In genomic region chr20:53818457-53819177, GRCh38 we compare ENCODE assay signal across 25 cellular contexts.
DNase-seq lines count a peak whose midpoint lies in the region; ATAC-seq lines count a peak whose summit lies in the region.
"Had no signal": no experiment of that assay in that cellular context is flagged by ENCODE, and none has a peak within 500 bp of the region (broad histone marks: within the 10 kb centered on the region; RNA-seq: fewer than 3 reads in every experiment).

No MANE protein-coding gene starts in this region.

- no peaks in the 10 kb centered on the region for H3K9me3 ChIP-seq in SJCRH30 (replicated peaks)

- CTCF ChIA-PET in T-cell (lab: Charles Lee) = interaction anchor here in 1 of 2 donors (0.6 kb wide), 1 partner anchor 11 kb away, joined by 5 read pairs; no protein-coding TSS in a partner anchor

- no peaks in the 10 kb centered on the region for H3K36me3 ChIP-seq in SJCRH30
- H3K36me3 ChIP-seq: BLaER1 treated with 17β-estradiol and CSF1 and Interleukin-3, amounts not matched to agents 10 nM and 100 nM had no signal

- DNase-seq in stimulated activated naive CD8-positive, alpha-beta T cell treated with anti-CD3 and anti-CD28 coated beads, Interleukin-15, Interleukin-2, amounts not matched to agents 100 U/mL and 50 U/mL, for 24 hours = no peak
- DNase-seq in T-cell = no peak
- DNase-seq in central memory CD8-positive, alpha-beta T cell (ENCODE audit: low spot score in 2 of 2) = no peak
- no peak for DNase-seq in SJCRH30
- DNase-seq: AML-193; CD4-positive, alpha-beta T cell; IMR-90; MM.1S; NCI-H1417; NCI-H1694; NCI-H2029 treated with DMSO at 0.1 percent for 48 hours; NCI-H446 treated with DMSO at 0.1 percent for 48 hours; NCI-H526; NCI-H82; NK-92 treated with Interleukin-12 subunit alpha and Interleukin-12 subunit beta, amount 100 ng/mL, for 24 hours; PC-9; Right ventricle myocardium superior; RPMI8226 had no signal

- H3K4me3 ChIP-seq in SJCRH30 = no peak overlapping the region
- H3K4me3 ChIP-seq: A549; BLaER1 treated with 17β-estradiol and CSF1 and Interleukin-3, amounts not matched to agents 10 nM and 100 nM; PC-9 had no signal

- H3K27ac Mint-ChIP-seq in stimulated activated naive CD8-positive, alpha-beta T cell treated with anti-CD3 and anti-CD28 coated beads, Interleukin-15, Interleukin-2, amounts not matched to agents 100 ng/mL and 50 ng/mL, for 24 hours = peak overlapping the region; percentile 1
- peak overlapping the region; percentile 3 to 13 for H3K27ac Mint-ChIP-seq in T-cell
- H3K27ac Mint-ChIP-seq in central memory CD8-positive, alpha-beta T cell (ENCODE audit: low read depth) = peak overlapping the region; percentile 79
- H3K27ac Mint-ChIP-seq: CD4-positive, alpha-beta T cell had no signal

- ATAC-seq in stimulated activated naive CD8-positive, alpha-beta T cell treated with anti-CD3 and anti-CD28 coated beads, Interleukin-15, Interleukin-2, amounts not matched to agents 100 U/mL and 50 U/mL, for 24 hours = no peak
- no peak for ATAC-seq in T-cell (replicated peaks in 1 of 4)
- ATAC-seq in central memory CD8-positive, alpha-beta T cell (replicated peaks; ENCODE audit: extremely low read depth, poor library complexity, severe bottlenecking) = no peak
- ATAC-seq in HG02571 (IDR thresholded peaks at IDR 0.05; ENCODE audit: unreplicated experiment) = no peak
- ATAC-seq in HG02970 (IDR thresholded peaks at IDR 0.05; ENCODE audit: low FRiP score, unreplicated experiment) = no peak
- ATAC-seq: A549, HCT116 had no signal

- no peak overlapping the region for H3K4me3 Mint-ChIP-seq in stimulated activated naive CD8-positive, alpha-beta T cell treated with anti-CD3 and anti-CD28 coated beads, Interleukin-15, Interleukin-2, amounts not matched to agents 100 ng/mL and 50 ng/mL, for 24 hours
- H3K4me3 Mint-ChIP-seq in T-cell = no peak overlapping the region
- H3K4me3 Mint-ChIP-seq in central memory CD8-positive, alpha-beta T cell = no peak overlapping the region
- H3K4me3 Mint-ChIP-seq: CD4-positive, alpha-beta T cell had no signal

- no peaks in the 10 kb centered on the region for H3K36me3 Mint-ChIP-seq in stimulated activated naive CD8-positive, alpha-beta T cell treated with anti-CD3 and anti-CD28 coated beads, Interleukin-15, Interleukin-2, amounts not matched to agents 100 ng/mL and 50 ng/mL, for 24 hours (ENCODE audit: low read depth)
- H3K36me3 Mint-ChIP-seq in T-cell = no peaks in the 10 kb centered on the region
- peaks cover 5% of the 10 kb centered on the region for H3K36me3 Mint-ChIP-seq in central memory CD8-positive, alpha-beta T cell (ENCODE audit: insufficient read depth)

- H3K27me3 ChIP-seq in SJCRH30 = no peaks in the 10 kb centered on the region
- H3K27me3 ChIP-seq: BLaER1 treated with 17β-estradiol and CSF1 and Interleukin-3, amounts not matched to agents 10 nM and 100 nM had no signal

- POLR2A ChIA-PET in T-cell (lab: Charles Lee) = interaction anchor here in 1 of 2 donors (0.7 kb wide), 1 partner anchor 187 kb away, joined by 5 read pairs; no protein-coding TSS in a partner anchor

- no peaks in the 10 kb centered on the region for H3K4me1 ChIP-seq in SJCRH30
- H3K4me1 ChIP-seq: BLaER1 treated with 17β-estradiol and CSF1 and Interleukin-3, amounts not matched to agents 10 nM and 100 nM had no signal

- no peak overlapping the region for H3K27ac ChIP-seq in SJCRH30
- H3K27ac ChIP-seq: BLaER1 treated with 17β-estradiol and CSF1 and Interleukin-3, amounts not matched to agents 10 nM and 100 nM; KMS-11; PC-9 had no signal

- peaks cover 30% of the 10 kb centered on the region for H3K4me1 Mint-ChIP-seq in stimulated activated naive CD8-positive, alpha-beta T cell treated with anti-CD3 and anti-CD28 coated beads, Interleukin-15, Interleukin-2, amounts not matched to agents 100 ng/mL and 50 ng/mL, for 24 hours (ENCODE audit: low read depth)
- peaks cover 27 to 40% (median 34%) of the 10 kb centered on the region in 3 donors for H3K4me1 Mint-ChIP-seq in T-cell
- H3K4me1 Mint-ChIP-seq in central memory CD8-positive, alpha-beta T cell = peaks cover 49% of the 10 kb centered on the region

- no peaks in the 10 kb centered on the region for H3K27me3 Mint-ChIP-seq in stimulated activated naive CD8-positive, alpha-beta T cell treated with anti-CD3 and anti-CD28 coated beads, Interleukin-15, Interleukin-2, amounts not matched to agents 100 ng/mL and 50 ng/mL, for 24 hours
- no peaks in the 10 kb centered on the region for H3K27me3 Mint-ChIP-seq in T-cell
- H3K27me3 Mint-ChIP-seq in central memory CD8-positive, alpha-beta T cell = no peaks in the 10 kb centered on the region
- H3K27me3 Mint-ChIP-seq: CD4-positive, alpha-beta T cell had no signal

- no peaks in the 10 kb centered on the region for H3K9me3 Mint-ChIP-seq in stimulated activated naive CD8-positive, alpha-beta T cell treated with anti-CD3 and anti-CD28 coated beads, Interleukin-15, Interleukin-2, amounts not matched to agents 100 ng/mL and 50 ng/mL, for 24 hours
- peaks cover 0 to 10% (median 5%) of the 10 kb centered on the region in 3 donors for H3K9me3 Mint-ChIP-seq in T-cell
- no peaks in the 10 kb centered on the region for H3K9me3 Mint-ChIP-seq in central memory CD8-positive, alpha-beta T cell

Comparison
In these comparisons a context has a peak if more than half of its experiments do, and no peak if none do; other contexts are left out.
1. H3K27ac Mint-ChIP-seq: peak in every context shown above with its lines; median percentile 79 in central memory CD8-positive, alpha-beta T cell; 8 in T-cell; 1 in stimulated activated naive CD8-positive, alpha-beta T cell treated with anti-CD3 and anti-CD28 coated beads, Interleukin-15, Interleukin-2, amounts not matched to agents 100 ng/mL and 50 ng/mL, for 24 hours.